Comparison of ENCODE assay signal across 26 cellular contexts in genomic region chr2:152243723-152244122, GRCh38.
DNase-seq lines count a peak whose midpoint lies in the region; ATAC-seq and TF ChIP-seq lines count a peak whose summit lies in the region.
"Had no signal": no experiment of that assay in that cellular context is flagged by ENCODE, and none has a peak within 500 bp of the region (broad histone marks: within the 10 kb centered on the region; RNA-seq: fewer than 3 reads in every experiment).

No MANE protein-coding gene starts in this region.

- DNase-seq in Ammon's horn (ENCODE audit: low spot score) (peak; percentile 57), adipocyte (ENCODE audit: low read depth) (no peak), left cardiac atrium (no peak), osteoblast (ENCODE audit: insufficient read length, low spot score, missing footprints) (no peak), Kasumi-1 (lab: John Stamatoyannopoulos, UW) (no peak), uterus (no peak)
- no peak for DNase-seq in stimulated activated effector memory CD8-positive, alpha-beta T cell treated with anti-CD3 and anti-CD28 coated beads, Interleukin-12 subunit alpha, Interleukin-12 subunit beta, amount 100 ng/mL, for 72 hours (ENCODE audit: low spot score in 2 of 2)
- DNase-seq: activated CD4-positive, alpha-beta T cell treated with anti-CD3 and anti-CD28 coated beads for 48 hours; activated naive CD4-positive, alpha-beta T cell; activated T-cell treated with anti-CD3 and anti-CD28 coated beads, Interleukin-2, amount 50 U/mL, for 48 hours; amniotic stem cell; Calu3; dermis blood vessel endothelial cell; DND-41; naive thymus-derived CD4-positive, alpha-beta T cell; NCI-H1048; NCI-H187; NCI-H69; RPMI8226; stimulated activated CD8-positive, alpha-beta memory T cell treated with anti-CD3 and anti-CD28 coated beads, Interleukin-4, amount 100 ng/mL, for 48 hours; upper lobe of left lung had no signal

- no peaks in the 10 kb centered on the region for H3K9me3 Mint-ChIP-seq in stimulated activated effector memory CD8-positive, alpha-beta T cell treated with anti-CD3 and anti-CD28 coated beads, Interleukin-12 subunit alpha, Interleukin-12 subunit beta, amount 100 ng/mL, for 72 hours

- TF ChIP-seq CTCF in osteoblast (IDR thresholded peaks at IDR 0.05; ENCODE audit: extremely low read depth, low read depth, low read length) = no peak
- no peak for TF ChIP-seq CTCF in uterus (IDR thresholded peaks at IDR 0.05)

- H3K4me1 ChIP-seq in adipocyte (ENCODE audit: control insufficient read depth, insufficient read depth, low read length) (peaks cover 14% of the 10 kb centered on the region), osteoblast (ENCODE audit: insufficient read depth, low read length) (no peaks in the 10 kb centered on the region), uterus (no peaks in the 10 kb centered on the region)
- H3K4me1 ChIP-seq: HAP-1, upper lobe of left lung had no signal

- intact Hi-C loops in left cardiac atrium (cut with DNase I) = no loop called here
- intact Hi-C loops in uterus (cut with DNase I; ENCODE audit: low total_unique reads) = no loop called here

- peak overlapping the region; percentile 8 for H3K4me3 ChIP-seq in adipocyte (ENCODE audit: low read length)
- no peak overlapping the region for H3K4me3 ChIP-seq in osteoblast (ENCODE audit: insufficient read depth, low read length)
- H3K4me3 ChIP-seq in uterus = no peak overlapping the region
- H3K4me3 ChIP-seq: GM12878, HAP-1, SK-N-MC, upper lobe of left lung had no signal

- no peak overlapping the region for H3K27ac ChIP-seq in osteoblast (ENCODE audit: low read depth, low read length)
- no peak overlapping the region for H3K27ac ChIP-seq in uterus
- H3K27ac ChIP-seq: SK-N-MC, upper lobe of left lung had no signal

- no peak overlapping the region for H3K27ac Mint-ChIP-seq in stimulated activated effector memory CD8-positive, alpha-beta T cell treated with anti-CD3 and anti-CD28 coated beads, Interleukin-12 subunit alpha, Interleukin-12 subunit beta, amount 100 ng/mL, for 72 hours
- H3K27ac Mint-ChIP-seq: naive thymus-derived CD4-positive, alpha-beta T cell; T-helper 1 cell treated with Interleukin-12 subunit alpha and Interleukin-12 subunit beta and Interleukin-4 antibody, amounts not matched to agents 30 μg/mL and 1 μg/mL, for 36 hours had no signal

- TF ChIP-seq POLR2A in uterus (IDR thresholded peaks at IDR 0.05) = no peak

- H3K27me3 ChIP-seq in adipocyte (replicated peaks; ENCODE audit: control insufficient read depth, insufficient read depth, low read length) = no peaks in the 10 kb centered on the region
- no peaks in the 10 kb centered on the region for H3K27me3 ChIP-seq in osteoblast (ENCODE audit: insufficient read depth, low read length)
- no peaks in the 10 kb centered on the region for H3K27me3 ChIP-seq in uterus
- H3K27me3 ChIP-seq: upper lobe of left lung had no signal

- no peak overlapping the region for H3K4me2 ChIP-seq in osteoblast (ENCODE audit: insufficient read depth, low read length)

- no peaks in the 10 kb centered on the region for H3K79me2 ChIP-seq in osteoblast (ENCODE audit: insufficient read depth, low read length)

- peaks cover 7% of the 10 kb centered on the region for H3K9me3 ChIP-seq in adipocyte (ENCODE audit: control insufficient read depth, low read length)
- no peaks in the 10 kb centered on the region for H3K9me3 ChIP-seq in osteoblast (ENCODE audit: low read depth, low read length)
- H3K9me3 ChIP-seq in uterus = no peaks in the 10 kb centered on the region
- H3K9me3 ChIP-seq: HAP-1 had no signal

- ATAC-seq in left cardiac atrium (peak; percentile 32 to 34), HG02759 (IDR thresholded peaks at IDR 0.05; ENCODE audit: unreplicated experiment) (no peak)
- no peak for ATAC-seq in stimulated activated effector memory CD8-positive, alpha-beta T cell treated with anti-CD3 and anti-CD28 coated beads, Interleukin-12 subunit alpha, Interleukin-12 subunit beta, amount 100 ng/mL, for 72 hours
- ATAC-seq: GM12878; naive thymus-derived CD4-positive, alpha-beta T cell had no signal

- no peaks in the 10 kb centered on the region for H4K20me1 ChIP-seq in osteoblast (ENCODE audit: insufficient read depth, low read length)

- H3K9ac ChIP-seq in adipocyte (ENCODE audit: low read length) = no peak overlapping the region

- no peaks in the 10 kb centered on the region for H3K4me1 Mint-ChIP-seq in stimulated activated effector memory CD8-positive, alpha-beta T cell treated with anti-CD3 and anti-CD28 coated beads, Interleukin-12 subunit alpha, Interleukin-12 subunit beta, amount 100 ng/mL, for 72 hours

- H3K36me3 ChIP-seq in adipocyte (ENCODE audit: control insufficient read depth, insufficient read depth, low read length, severe bottlenecking) (no peaks in the 10 kb centered on the region), osteoblast (ENCODE audit: insufficient read depth, low read length) (no peaks in the 10 kb centered on the region), uterus (no peaks in the 10 kb centered on the region)
- H3K36me3 ChIP-seq: HAP-1, upper lobe of left lung had no signal

- H3K36me3 Mint-ChIP-seq in stimulated activated effector memory CD8-positive, alpha-beta T cell treated with anti-CD3 and anti-CD28 coated beads, Interleukin-12 subunit alpha, Interleukin-12 subunit beta, amount 100 ng/mL, for 72 hours = no peaks in the 10 kb centered on the region
- H3K36me3 Mint-ChIP-seq: naive thymus-derived CD4-positive, alpha-beta T cell had no signal

- no peak overlapping the region for H3K4me3 Mint-ChIP-seq in stimulated activated effector memory CD8-positive, alpha-beta T cell treated with anti-CD3 and anti-CD28 coated beads, Interleukin-12 subunit alpha, Interleukin-12 subunit beta, amount 100 ng/mL, for 72 hours
- H3K4me3 Mint-ChIP-seq: naive thymus-derived CD4-positive, alpha-beta T cell; T-helper 1 cell treated with Interleukin-12 subunit alpha and Interleukin-12 subunit beta and Interleukin-4 antibody, amounts not matched to agents 30 μg/mL and 1 μg/mL, for 36 hours had no signal

- peak overlapping the region; percentile 8 for H2AFZ ChIP-seq in osteoblast (ENCODE audit: low read length)

Comparison
In these comparisons a context has a peak if more than half of its experiments do, and no peak if none do; other contexts are left out.
1. ATAC-seq: peak in left cardiac atrium (2 of 2); none in stimulated activated effector memory CD8-positive, alpha-beta T cell treated with anti-CD3 and anti-CD28 coated beads, Interleukin-12 subunit alpha, Interleukin-12 subunit beta, amount 100 ng/mL, for 72 hours (single experiment) and HG02759 (single experiment).